Comparison of ENCODE assay signal across 6 cellular contexts in the genomic region with DNA sequence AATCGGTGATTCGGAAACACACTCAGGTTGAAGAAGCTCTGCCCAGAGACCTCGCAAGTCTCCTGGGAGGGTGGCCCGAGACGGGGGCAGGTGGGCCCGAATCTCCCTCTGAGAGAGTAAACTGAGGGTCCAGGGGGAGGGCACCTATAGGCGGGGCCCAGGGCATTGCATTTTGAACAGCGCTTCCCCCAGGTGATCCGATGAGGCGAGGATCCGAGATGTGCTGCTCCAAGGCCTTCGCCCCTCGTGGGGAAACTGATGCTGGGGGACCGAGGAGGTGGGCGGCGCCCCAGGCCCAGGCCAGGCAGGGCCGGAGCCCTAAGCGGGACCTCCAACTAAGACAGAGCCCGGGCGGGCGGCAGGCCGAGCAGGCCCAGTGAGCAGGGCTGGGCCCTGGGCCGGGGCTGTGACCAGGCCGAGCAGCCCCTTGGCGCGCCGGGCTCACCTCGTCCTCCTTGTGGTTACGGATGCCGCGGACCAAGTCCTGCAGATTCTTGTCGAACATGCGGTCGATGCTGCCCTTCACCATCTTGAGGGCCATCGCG. TPM values are rescaled to one million over a fixed set of nuclear protein-coding genes. Genes with fewer than 3 reads are reported as not detected.
DNase-seq lines count a peak whose midpoint lies in the region; ATAC-seq and TF ChIP-seq lines count a peak whose summit lies in the region.

No MANE protein-coding gene starts in this region.

- H3K9me3 Mint-ChIP-seq in T-cell = no peaks in the 10 kb centered on the region

- no peaks in the 10 kb centered on the region for H3K27me3 Mint-ChIP-seq in T-cell

- no peaks in the 10 kb centered on the region for H3K9me3 ChIP-seq in SK-N-SH
- H3K9me3 ChIP-seq in heart right ventricle = no peaks in the 10 kb centered on the region
- H3K9me3 ChIP-seq in thoracic aorta = no peaks in the 10 kb centered on the region

- H3K4me2 ChIP-seq in SK-N-SH = peak overlapping the region; percentile 85

- no peak for TF ChIP-seq RAD21 in SK-N-SH (IDR thresholded peaks at IDR 0.05; ENCODE audit: low read length)

- H3K27ac Mint-ChIP-seq in T-cell = peak overlapping the region in 1 of 2 donors; percentile 64

- no peaks in the 10 kb centered on the region for H3K9me2 ChIP-seq in SK-N-SH

- no peak for DNase-seq in SK-N-SH
- peak in 6 of 34 experiments; percentile 5 to 32 (median 25) for DNase-seq in T-cell
- peak in 1 of 2 donors; percentile 34 for DNase-seq in heart right ventricle
- no peak for DNase-seq in thoracic aorta (ENCODE audit: low spot score)
- DNase-seq in ureter (ENCODE audit: low spot score) = no peak

- H2AFZ ChIP-seq in SK-N-SH (ENCODE audit: low read depth) = no peak overlapping the region

- intact Hi-C loops in heart right ventricle (cut with DNase I) = loop anchor here in 7 of 10 donors (1.0 to 10.0 kb wide), 7 partner anchors 54 to 244 kb away; a partner anchor contains a TSS

- H3K4me1 ChIP-seq in SK-N-SH (ENCODE audit: control insufficient read depth in 1 of 2, insufficient read depth in 2 of 2, low read depth in 1 of 2, low read length in 1 of 2) = peaks cover 5 to 15% of the 10 kb centered on the region in 2 experiments; a peak in 2 of 4 replicates
- H3K4me1 ChIP-seq in heart right ventricle = peaks cover 8 to 49% (median 44%) of the 10 kb centered on the region in 9 donors
- H3K4me1 ChIP-seq in thoracic aorta (ENCODE audit: control insufficient read depth in 1 of 2, low read depth in 2 of 2) = peaks cover 23 to 30% of the 10 kb centered on the region in 2 donors

- WGBS in SK-N-SH (ENCODE audit: low lambda C conversion rate) = under 1% methylated on average over 22 of the region's 36 CpGs
- 0% methylated on average over 36 of the region's 36 CpGs for WGBS in heart right ventricle, 2 donors

- peaks cover 53% of the 10 kb centered on the region for H3K79me2 ChIP-seq in SK-N-SH (ENCODE audit: insufficient read depth)

- H3K4me1 Mint-ChIP-seq in T-cell = peaks cover 44 to 49% (median 45%) of the 10 kb centered on the region in 3 donors

- H4K20me1 ChIP-seq in SK-N-SH (ENCODE audit: insufficient read depth) = peaks cover 45% of the 10 kb centered on the region

- ATAC-seq in SK-N-SH treated with all-trans-retinoic acid at 6 μM for 48 hours = no peak
- peak in 3 of 4 experiments; percentile 5 to 6 (median 5) for ATAC-seq in T-cell (replicated peaks in 1 of 4)
- ATAC-seq in heart right ventricle = peak in 1 of 8 donors; percentile 13
- no peak for ATAC-seq in thoracic aorta (ENCODE audit: insufficient number of reproducible peaks, low FRiP score, low read depth)

- no peak for TF ChIP-seq EP300 in SK-N-SH (IDR thresholded peaks at IDR 0.05; ENCODE audit: borderline replicate concordance in 1 of 2, low read depth in 1 of 2, low read length in 1 of 2)

- peaks cover 0 to 5% of the 10 kb centered on the region in 2 experiments for H3K36me3 ChIP-seq in SK-N-SH (replicated peaks in 1 of 2; ENCODE audit: control insufficient read depth in 1 of 2, insufficient read depth in 2 of 2, low read length in 1 of 2)
- H3K36me3 ChIP-seq in heart right ventricle = peaks cover 0 to 21% (median 0%) of the 10 kb centered on the region in 9 donors
- H3K36me3 ChIP-seq in thoracic aorta = no peaks in the 10 kb centered on the region

- H3K9ac ChIP-seq in SK-N-SH = peak overlapping the region; percentile 92

- peaks cover 5% of the 10 kb centered on the region for H3F3A ChIP-seq in SK-N-SH (replicated peaks; ENCODE audit: insufficient read depth)

- peak overlapping the region; percentile 80 to 81 for H3K4me3 ChIP-seq in SK-N-SH (ENCODE audit: low read depth in 2 of 2, low read length in 1 of 2)
- peak overlapping the region; percentile 71 to 100 (median 95) for H3K4me3 ChIP-seq in heart right ventricle
- H3K4me3 ChIP-seq in thoracic aorta = peak overlapping the region; percentile 99

- CTCF ChIA-PET in SK-N-SH (lab: Yijun Ruan, JAX) (interaction anchor here (0.9 to 3.4 kb wide), 6 partner anchors 11 to 221 kb away, joined by 3 to 21 read pairs (median 4); a partner anchor contains a TSS), T-cell (lab: Charles Lee) (no interaction called here)

- POLR2A ChIA-PET in SK-N-SH (lab: Yijun Ruan, JAX) = no interaction called here
- POLR2A ChIA-PET in T-cell (lab: Charles Lee) = interaction anchor here in 1 of 2 donors (0.5 kb wide), 1 partner anchor 87 kb away, joined by 3 read pairs; no protein-coding TSS in a partner anchor

- H3K27me3 ChIP-seq in SK-N-SH (ENCODE audit: insufficient read depth) (no peaks in the 10 kb centered on the region), heart right ventricle (no peaks in the 10 kb centered on the region), thoracic aorta (replicated peaks; ENCODE audit: insufficient read depth) (no peaks in the 10 kb centered on the region)

- peak overlapping the region; percentile 60 to 63 for H3K27ac ChIP-seq in SK-N-SH (ENCODE audit: low read depth in 2 of 2, low read length in 1 of 2)
- peak overlapping the region; percentile 76 to 95 (median 90) for H3K27ac ChIP-seq in heart right ventricle
- peak overlapping the region; percentile 68 to 78 for H3K27ac ChIP-seq in thoracic aorta

- peak overlapping the region; percentile 65 to 80 (median 77) for H3K4me3 Mint-ChIP-seq in T-cell

- H3K36me3 Mint-ChIP-seq in T-cell = no peaks in the 10 kb centered on the region

- TF ChIP-seq CTCF in SK-N-SH (IDR thresholded peaks at IDR 0.05) = no peak
- no peak for TF ChIP-seq CTCF in heart right ventricle (IDR thresholded peaks at IDR 0.05)
- no peak for TF ChIP-seq CTCF in thoracic aorta (IDR thresholded peaks at IDR 0.05)

TF ChIP-seq in SK-N-SH, 30 proteins besides CTCF, POLR2A, EP300 and RAD21 (continues in another document):
- TF ChIP-seq EZH2phosphoT487 (IDR thresholded peaks at IDR 0.05; ENCODE audit: borderline replicate concordance, low read depth) (no peak), POLR2AphosphoS5 (IDR thresholded peaks at IDR 0.05; ENCODE audit: low read depth, low read length) (0 out of 2 replicates have a peak, but pooled peaks have one; percentile 20), SMC3 (IDR thresholded peaks at IDR 0.05; ENCODE audit: low read depth, low read length) (no peak), FOXJ3 (CRISPR knock-in tag; IDR thresholded peaks at IDR 0.05) (no peak)
- TF ChIP-seq, protein P1, sequence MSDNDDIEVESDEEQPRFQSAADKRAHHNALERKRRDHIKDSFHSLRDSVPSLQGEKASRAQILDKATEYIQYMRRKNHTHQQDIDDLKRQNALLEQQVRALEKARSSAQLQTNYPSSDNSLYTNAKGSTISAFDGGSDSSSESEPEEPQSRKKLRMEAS (IDR thresholded peaks at IDR 0.05; ENCODE audit: low read depth) = no peak

TF ChIP-seq in SK-N-SH treated with all-trans-retinoic acid at 6 μM for 48 hours, 23 proteins besides CTCF, POLR2A, EP300 and RAD21 (continues in another document):
- TF ChIP-seq TOX (CRISPR knock-in tag; IDR thresholded peaks at IDR 0.05; ENCODE audit: borderline replicate concordance) (no peak), RARB (CRISPR knock-in tag; IDR thresholded peaks at IDR 0.05) (no peak), ZNF8 (CRISPR knock-in tag; IDR thresholded peaks at IDR 0.05) (no peak), ZNF565 (CRISPR knock-in tag; conservative IDR thresholded peaks at IDR 0.05; ENCODE audit: low read depth) (no peak), BACH2 (CRISPR knock-in tag; IDR thresholded peaks at IDR 0.05; ENCODE audit: borderline replicate concordance) (no peak), SNAI2 (CRISPR knock-in tag; IDR thresholded peaks at IDR 0.05) (no peak)
- TF ChIP-seq, protein P2, sequence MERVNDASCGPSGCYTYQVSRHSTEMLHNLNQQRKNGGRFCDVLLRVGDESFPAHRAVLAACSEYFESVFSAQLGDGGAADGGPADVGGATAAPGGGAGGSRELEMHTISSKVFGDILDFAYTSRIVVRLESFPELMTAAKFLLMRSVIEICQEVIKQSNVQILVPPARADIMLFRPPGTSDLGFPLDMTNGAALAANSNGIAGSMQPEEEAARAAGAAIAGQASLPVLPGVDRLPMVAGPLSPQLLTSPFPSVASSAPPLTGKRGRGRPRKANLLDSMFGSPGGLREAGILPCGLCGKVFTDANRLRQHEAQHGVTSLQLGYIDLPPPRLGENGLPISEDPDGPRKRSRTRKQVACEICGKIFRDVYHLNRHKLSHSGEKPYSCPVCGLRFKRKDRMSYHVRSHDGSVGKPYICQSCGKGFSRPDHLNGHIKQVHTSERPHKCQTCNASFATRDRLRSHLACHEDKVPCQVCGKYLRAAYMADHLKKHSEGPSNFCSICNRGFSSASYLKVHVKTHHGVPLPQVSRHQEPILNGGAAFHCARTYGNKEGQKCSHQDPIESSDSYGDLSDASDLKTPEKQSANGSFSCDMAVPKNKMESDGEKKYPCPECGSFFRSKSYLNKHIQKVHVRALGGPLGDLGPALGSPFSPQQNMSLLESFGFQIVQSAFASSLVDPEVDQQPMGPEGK (CRISPR knock-in tag; IDR thresholded peaks at IDR 0.05; ENCODE audit: borderline replicate concordance) = no peak

RNA-seq across cellular contexts. Expression of a gene that starts 0.5 kb away (rescaled TPM):
- polyA plus RNA-seq in SK-N-SH (2012; rRNA removed) (79.7 and 127 TPM in 2 replicates), heart right ventricle (10 to 100 TPM; 63.9 to 95.1 TPM)
- 55.4 and 81.2 TPM in 2 replicates for polyA plus RNA-seq in SK-N-SH (2012; cell fraction: cytosol; rRNA removed)
- 239 and 320 TPM in 2 replicates for polyA plus RNA-seq in SK-N-SH (2012; cell fraction: nucleus; rRNA removed)
- total RNA-seq in T-cell (10 to 100 TPM; 78.6 to 91.5 (median 86.7) TPM), heart right ventricle (100 to 1,000 TPM in 1 of 10 donors, 10 to 100 TPM in 9; 68.4 to 168 (median 81.9) TPM), thoracic aorta (100 to 1,000 TPM in 1 of 2 donors, 10 to 100 TPM in 1; 81.4 to 116 TPM), ureter (148 TPM)

RNA-seq across cellular contexts. Expression of a gene that starts 12.9 kb away (rescaled TPM):
- polyA plus RNA-seq in SK-N-SH (2012; rRNA removed) (3.6 and 5.0 TPM in 2 replicates), heart right ventricle (10 to 100 TPM in 1 of 2 donors, 1 to 10 TPM in 1; 9.2 to 12.1 TPM)
- polyA plus RNA-seq in SK-N-SH (2012; cell fraction: cytosol; rRNA removed) = 2.7 and 4.2 TPM in 2 replicates
- 22.3 and 42.9 TPM in 2 replicates for polyA plus RNA-seq in SK-N-SH (2012; cell fraction: nucleus; rRNA removed)
- total RNA-seq in T-cell (10 to 100 TPM; 33.4 to 39.3 (median 38.4) TPM), heart right ventricle (10 to 100 TPM in 7 of 10 donors, 1 to 10 TPM in 3; 7.0 to 16.0 (median 12.5) TPM), thoracic aorta (10 to 100 TPM; 12.3 to 33.4 TPM), ureter (41.9 TPM)

RNA-seq across cellular contexts. Expression of a gene that starts 54.2 kb away (rescaled TPM):
- polyA plus RNA-seq in SK-N-SH (2012; rRNA removed) (4.6 and 10.3 TPM in 2 replicates), heart right ventricle (10 to 100 TPM in 1 of 2 donors, 1 to 10 TPM in 1; 8.6 to 13.1 TPM)
- 1.0 and 1.1 TPM in 2 replicates for polyA plus RNA-seq in SK-N-SH (2012; cell fraction: cytosol; rRNA removed)
- polyA plus RNA-seq in SK-N-SH (2012; cell fraction: nucleus; rRNA removed) = 72.7 and 86.9 TPM in 2 replicates
- total RNA-seq in T-cell (10 to 100 TPM; 14.0 to 23.5 (median 19.7) TPM), heart right ventricle (1 to 10 TPM; 1.2 to 6.5 (median 2.2) TPM), thoracic aorta (1 to 10 TPM; 3.1 to 6.1 TPM), ureter (5.9 TPM)

RNA-seq across cellular contexts. Expression of a gene that starts 54.7 kb away (rescaled TPM):
- polyA plus RNA-seq in SK-N-SH (2012; rRNA removed) (21.4 and 24.1 TPM in 2 replicates), heart right ventricle (10 to 100 TPM in 1 of 2 donors, 1 to 10 TPM in 1; 8.9 to 12.8 TPM)
- 10.3 and 14.6 TPM in 2 replicates for polyA plus RNA-seq in SK-N-SH (2012; cell fraction: cytosol; rRNA removed)
- 18.1 and 18.8 TPM in 2 replicates for polyA plus RNA-seq in SK-N-SH (2012; cell fraction: nucleus; rRNA removed)
- total RNA-seq in T-cell (100 to 1,000 TPM in 4 of 5 donors, 10 to 100 TPM in 1; 98.6 to 162 (median 142) TPM), heart right ventricle (10 to 100 TPM; 10.0 to 30.5 (median 16.2) TPM), thoracic aorta (10 to 100 TPM; 37.8 to 50.9 TPM), ureter (51.0 TPM)

Comparison
In these comparisons a context has a peak if more than half of its experiments do, and no peak if none do; other contexts are left out.
1. ATAC-seq: peak in T-cell (3 of 4); none in SK-N-SH treated with all-trans-retinoic acid at 6 μM for 48 hours (single experiment) and thoracic aorta (single experiment).
2. Peak in every context shown above with its lines, with median percentiles within 50 percentile points of each other: H3K27ac ChIP-seq and H3K4me3 ChIP-seq.